In the genomic region with DNA sequence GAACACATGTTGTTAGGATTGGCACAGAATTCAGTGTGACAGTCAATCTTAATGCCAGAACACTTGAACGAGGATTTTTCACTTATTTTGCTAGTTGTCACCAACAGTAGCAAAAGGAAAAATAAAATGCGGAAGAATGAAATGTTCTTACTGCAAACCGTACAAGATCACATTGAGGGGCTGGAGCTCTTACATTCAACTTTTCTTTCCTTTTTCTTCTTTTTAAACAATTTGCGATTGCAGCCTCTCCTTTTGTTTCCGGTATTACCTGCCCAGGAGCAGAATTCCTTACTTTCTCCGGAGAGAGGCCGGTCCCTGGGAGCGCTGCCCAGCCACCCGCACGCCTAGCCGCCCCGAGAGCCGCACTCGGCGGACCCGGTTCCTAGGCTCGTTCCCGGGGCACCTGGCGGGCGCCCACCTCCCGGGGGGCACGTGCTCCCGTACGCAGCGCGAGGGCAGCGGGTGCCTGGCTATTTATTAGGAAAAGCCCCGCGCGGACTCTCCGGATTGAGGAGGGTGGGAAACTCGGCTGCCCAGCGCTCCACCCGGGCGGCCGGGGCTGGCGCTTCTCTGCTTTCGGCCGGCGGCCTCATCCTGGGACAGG, we compare ENCODE assay signal across 8 cellular contexts. TPM values are rescaled to one million over a fixed set of nuclear protein-coding genes. Genes with fewer than 3 reads are reported as not detected.
DNase-seq lines count a peak whose midpoint lies in the region; ATAC-seq lines count a peak whose summit lies in the region.

No MANE protein-coding gene starts in this region.

- no peaks in the 10 kb centered on the region for H3K9me3 ChIP-seq in HUES64 (ENCODE audit: insufficient read depth, low read depth, low read length)
- H3K9me3 ChIP-seq in iPS-18a (ENCODE audit: control insufficient read depth, low read depth, low read length): no peaks in the 10 kb centered on the region

- no peaks in the 10 kb centered on the region for H3K9me3 Mint-ChIP-seq in activated CD4-positive, alpha-beta T cell treated with anti-CD3 and anti-CD28 coated beads, Interleukin-2, amount 10 ng/mL, durations not matched to agents 24 days and 14 days
- no peaks in the 10 kb centered on the region for H3K9me3 Mint-ChIP-seq in activated naive CD8-positive, alpha-beta T cell treated with anti-CD3 and anti-CD28 coated beads for 36 hours
- no peaks in the 10 kb centered on the region for H3K9me3 Mint-ChIP-seq in stimulated activated naive B cell treated with anti-CD40 and anti-IgM and Interleukin-4, amounts not matched to agents 10 μg/mL and 1 μg/mL and 100 μg/mL, for 72 hours

- peak overlapping the region; percentile 99 for H3K27ac ChIP-seq in HUES64 (ENCODE audit: low read depth, low read length)
- H3K27ac ChIP-seq in iPS-18a (ENCODE audit: low read length): peak overlapping the region; percentile 54

- H3K4me1 ChIP-seq in HUES64 (ENCODE audit: insufficient read depth, low read length) (peaks cover 23% of the 10 kb centered on the region), iPS-18a (ENCODE audit: control insufficient read depth, low read depth, low read length) (peaks cover 23% of the 10 kb centered on the region)

- peak overlapping the region; percentile 88 for H3K4me3 Mint-ChIP-seq in activated CD4-positive, alpha-beta T cell treated with anti-CD3 and anti-CD28 coated beads, Interleukin-2, amount 10 ng/mL, durations not matched to agents 24 days and 14 days
- H3K4me3 Mint-ChIP-seq in activated naive CD8-positive, alpha-beta T cell treated with anti-CD3 and anti-CD28 coated beads for 36 hours: peak overlapping the region; percentile 82
- peak overlapping the region; percentile 94 to 96 for H3K4me3 Mint-ChIP-seq in stimulated activated naive B cell treated with anti-CD40 and anti-IgM and Interleukin-4, amounts not matched to agents 10 μg/mL and 1 μg/mL and 100 μg/mL, for 72 hours

- peaks cover 14% of the 10 kb centered on the region for H3K36me3 Mint-ChIP-seq in activated CD4-positive, alpha-beta T cell treated with anti-CD3 and anti-CD28 coated beads, Interleukin-2, amount 10 ng/mL, durations not matched to agents 24 days and 14 days (ENCODE audit: low read depth)
- H3K36me3 Mint-ChIP-seq in activated naive CD8-positive, alpha-beta T cell treated with anti-CD3 and anti-CD28 coated beads for 36 hours: peaks cover 25% of the 10 kb centered on the region
- peaks cover 2 to 24% of the 10 kb centered on the region in 2 donors for H3K36me3 Mint-ChIP-seq in stimulated activated naive B cell treated with anti-CD40 and anti-IgM and Interleukin-4, amounts not matched to agents 10 μg/mL and 1 μg/mL and 100 μg/mL, for 72 hours

- no peak for DNase-seq in activated CD4-positive, alpha-beta T cell treated with anti-CD3 and anti-CD28 coated beads, Interleukin-2, amount 10 ng/mL, durations not matched to agents 24 days and 14 days
- no peak for DNase-seq in activated CD4-positive, alpha-beta T cell treated with anti-CD3 and anti-CD28 coated beads for 48 hours
- DNase-seq in activated naive CD8-positive, alpha-beta T cell treated with anti-CD3 and anti-CD28 coated beads for 36 hours: no peak
- no peak for DNase-seq in stimulated activated naive B cell treated with anti-CD40 and anti-IgM and Interleukin-4, amounts not matched to agents 10 μg/mL and 1 μg/mL and 100 μg/mL, for 72 hours
- no peak for DNase-seq in NCI-H187 (lab: John Stamatoyannopoulos, UW)

- H3K36me3 ChIP-seq in HUES64 (ENCODE audit: insufficient read depth, low read length) (peaks cover 5% of the 10 kb centered on the region; the same call in 1 of the 2 replicates), iPS-18a (ENCODE audit: control insufficient read depth, low read depth, low read length) (no peaks in the 10 kb centered on the region)

- H3K27ac Mint-ChIP-seq in activated CD4-positive, alpha-beta T cell treated with anti-CD3 and anti-CD28 coated beads, Interleukin-2, amount 10 ng/mL, durations not matched to agents 24 days and 14 days: peak overlapping the region; percentile 87
- H3K27ac Mint-ChIP-seq in activated naive CD8-positive, alpha-beta T cell treated with anti-CD3 and anti-CD28 coated beads for 36 hours: peak overlapping the region; percentile 86
- peak overlapping the region; percentile 99 for H3K27ac Mint-ChIP-seq in stimulated activated naive B cell treated with anti-CD40 and anti-IgM and Interleukin-4, amounts not matched to agents 10 μg/mL and 1 μg/mL and 100 μg/mL, for 72 hours

- peaks cover 31% of the 10 kb centered on the region for H3K4me1 Mint-ChIP-seq in activated CD4-positive, alpha-beta T cell treated with anti-CD3 and anti-CD28 coated beads, Interleukin-2, amount 10 ng/mL, durations not matched to agents 24 days and 14 days
- H3K4me1 Mint-ChIP-seq in activated naive CD8-positive, alpha-beta T cell treated with anti-CD3 and anti-CD28 coated beads for 36 hours: peaks cover 35% of the 10 kb centered on the region
- peaks cover 29 to 46% of the 10 kb centered on the region in 2 donors for H3K4me1 Mint-ChIP-seq in stimulated activated naive B cell treated with anti-CD40 and anti-IgM and Interleukin-4, amounts not matched to agents 10 μg/mL and 1 μg/mL and 100 μg/mL, for 72 hours

- under 1% methylated on average over 40 of the region's 40 CpGs for WGBS in HUES64

- H3K27me3 ChIP-seq in HUES64 (ENCODE audit: insufficient read depth, low read length) (no peaks in the 10 kb centered on the region), iPS-18a (ENCODE audit: control insufficient read depth, insufficient read depth, low read length) (no peaks in the 10 kb centered on the region)

- H3K4me3 ChIP-seq in HUES64 (ENCODE audit: low read length) (peak overlapping the region; percentile 71), iPS-18a (ENCODE audit: low read length) (peak overlapping the region; percentile 92)

- peak; percentile 0 to 2 for ATAC-seq in stimulated activated naive B cell treated with anti-CD40 and anti-IgM and Interleukin-4, amounts not matched to agents 10 μg/mL and 1 μg/mL and 100 μg/mL, for 72 hours (replicated peaks)
- ATAC-seq in GM21737 (IDR thresholded peaks at IDR 0.05; ENCODE audit: unreplicated experiment): no peak

- intact Hi-C loops in activated CD4-positive, alpha-beta T cell treated with anti-CD3 and anti-CD28 coated beads, Interleukin-2, amount 10 ng/mL, durations not matched to agents 24 days and 14 days (cut with micrococcal nuclease): loop anchor here (1.0 to 10.0 kb wide), 4 partner anchors 39 to 789 kb away; a partner anchor contains a TSS

- H3K9ac ChIP-seq in HUES64 (ENCODE audit: low read depth, low read length): peak overlapping the region; percentile 97
- H3K9ac ChIP-seq in iPS-18a (ENCODE audit: low read length): peak overlapping the region; percentile 88

- peaks cover 4% of the 10 kb centered on the region for H3K27me3 Mint-ChIP-seq in activated CD4-positive, alpha-beta T cell treated with anti-CD3 and anti-CD28 coated beads, Interleukin-2, amount 10 ng/mL, durations not matched to agents 24 days and 14 days
- H3K27me3 Mint-ChIP-seq in activated naive CD8-positive, alpha-beta T cell treated with anti-CD3 and anti-CD28 coated beads for 36 hours: no peaks in the 10 kb centered on the region
- no peaks in the 10 kb centered on the region for H3K27me3 Mint-ChIP-seq in stimulated activated naive B cell treated with anti-CD40 and anti-IgM and Interleukin-4, amounts not matched to agents 10 μg/mL and 1 μg/mL and 100 μg/mL, for 72 hours

RNA-seq across cellular contexts. Expression of a gene that starts 1.2 kb away (rescaled TPM):
- total RNA-seq in activated CD4-positive, alpha-beta T cell treated with anti-CD3 and anti-CD28 coated beads, Interleukin-2, amount 10 ng/mL, durations not matched to agents 24 days and 14 days: 66.0 and 69.9 TPM in 2 replicates
- 107 TPM for polyA plus RNA-seq in HUES64 (2013, experiment 1 of 2)
- polyA plus RNA-seq in HUES64 (2013, experiment 2 of 2): 134 TPM
- 10 to 100 TPM; 70.4 to 71.4 TPM for total RNA-seq in activated naive CD8-positive, alpha-beta T cell treated with anti-CD3 and anti-CD28 coated beads for 36 hours
